Comparison of ENCODE assay signal across 9 cellular contexts in genomic region chr2:235551965-235552364, GRCh38. TPM values are rescaled to one million over a fixed set of nuclear protein-coding genes. Genes with fewer than 3 reads are reported as not detected.
A peak's percentile ranks its signal among the peaks of the same experiment; 100 is the strongest.
DNase-seq lines count a peak whose midpoint lies in the region; ATAC-seq and TF ChIP-seq lines count a peak whose summit lies in the region.
"Had no signal": no experiment of that assay in that cellular context is flagged by ENCODE, and none has a peak within 500 bp of the region (broad histone marks: within the 10 kb centered on the region; RNA-seq: fewer than 3 reads in every experiment).

No MANE protein-coding gene starts in this region.

- intact Hi-C loops in MCF 10A (cut with micrococcal nuclease), result loop anchor here (1.0 to 5.0 kb wide), 3 partner anchors 55 to 416 kb away; no protein-coding TSS in a partner anchor

- H3K4me3 ChIP-seq in kidney epithelial cell (ENCODE audit: low read depth, low read length), result no peak overlapping the region

- TF ChIP-seq CTCF in MCF 10A (IDR thresholded peaks at IDR 0.05; ENCODE audit: unreplicated experiment) (peak; percentile 57), kidney epithelial cell (IDR thresholded peaks at IDR 0.05; ENCODE audit: insufficient read depth, low read length, poor library complexity, severe bottlenecking) (peak; percentile 84)

- BruUV-seq in MCF 10A (replicated peaks; lab: Mats Ljungman, UMichigan), result no TSS peak

- peaks cover 6% of the 10 kb centered on the region for H3K4me1 Mint-ChIP-seq in MCF 10A (ENCODE audit: insufficient read depth, unreplicated experiment)
- H3K4me1 Mint-ChIP-seq: B cell had no signal

- POLR2A ChIA-PET in MCF 10A (lab: Yijun Ruan, JAX), result interaction anchor here (0.6 to 0.9 kb wide), 2 partner anchors 14 to 418 kb away, joined by 4 read pairs; no protein-coding TSS in a partner anchor

- DNase-seq in NCI-H1417 (lab: John Stamatoyannopoulos, UW) (peak; percentile 24 to 65 (median 49)), NCI-H1417 treated with DMSO at 0.1 percent for 48 hours (lab: John Stamatoyannopoulos, UW) (no peak), NCI-H2029 treated with DMSO at 0.1 percent for 48 hours (lab: John Stamatoyannopoulos, UW) (peak; percentile 53), MCF 10A (ENCODE audit: unreplicated experiment) (peak; percentile 70), kidney epithelial cell (ENCODE audit: low read depth) (peak; percentile 43)
- no peak for DNase-seq in activated naive CD4-positive, alpha-beta T cell treated with Interleukin-2 at 50 U/mL for 16 hours

- no peak for ATAC-seq in GM21786 (IDR thresholded peaks at IDR 0.05; ENCODE audit: unreplicated experiment)
- no peak for ATAC-seq in HG02588 (IDR thresholded peaks at IDR 0.05; ENCODE audit: unreplicated experiment)

- no peaks in the 10 kb centered on the region for H3K27me3 ChIP-seq in kidney epithelial cell (ENCODE audit: control insufficient read depth, insufficient read depth, low read length)

- H3K4me3 Mint-ChIP-seq in MCF 10A (ENCODE audit: unreplicated experiment), result no peak overlapping the region
- H3K4me3 Mint-ChIP-seq: B cell had no signal

- H3K36me3 Mint-ChIP-seq in MCF 10A (ENCODE audit: insufficient read depth, unreplicated experiment), result peaks cover 2% of the 10 kb centered on the region

- H3K27ac Mint-ChIP-seq in MCF 10A (ENCODE audit: low read depth, unreplicated experiment), result no peak overlapping the region
- H3K27ac Mint-ChIP-seq: B cell had no signal

- CTCF ChIA-PET in MCF 10A (lab: Yijun Ruan, JAX), result interaction anchor here (0.7 to 1.9 kb wide), 7 partner anchors 17 to 418 kb away, joined by 3 to 9 read pairs (median 4); no protein-coding TSS in a partner anchor

- no peaks in the 10 kb centered on the region for H3K27me3 Mint-ChIP-seq in MCF 10A (ENCODE audit: insufficient read depth, unreplicated experiment)

- H3K9me3 Mint-ChIP-seq in MCF 10A (ENCODE audit: unreplicated experiment), result no peaks in the 10 kb centered on the region

- no peaks in the 10 kb centered on the region for H3K36me3 ChIP-seq in kidney epithelial cell (ENCODE audit: control insufficient read depth, insufficient read depth, low read length)

RNA-seq across cellular contexts. Expression of gene AGAP1, which starts 58.1 kb away (rescaled TPM):
- total RNA-seq in MCF 10A (2022) (41.3 and 42.4 TPM in 2 replicates), kidney epithelial cell (33.7 and 42.0 TPM in 2 replicates)
- total RNA-seq: B cell had no signal

Comparison
In these comparisons a context has a peak if more than half of its experiments do, and no peak if none do; other contexts are left out.
1. DNase-seq: peak in NCI-H1417 (3 of 3), NCI-H2029 treated with DMSO at 0.1 percent for 48 hours (single experiment), MCF 10A (single experiment) and kidney epithelial cell (single experiment); none in NCI-H1417 treated with DMSO at 0.1 percent for 48 hours (single experiment) and activated naive CD4-positive, alpha-beta T cell treated with Interleukin-2 at 50 U/mL for 16 hours (single experiment).